11 cellular contexts compared by ENCODE assay signal in the genomic region with DNA sequence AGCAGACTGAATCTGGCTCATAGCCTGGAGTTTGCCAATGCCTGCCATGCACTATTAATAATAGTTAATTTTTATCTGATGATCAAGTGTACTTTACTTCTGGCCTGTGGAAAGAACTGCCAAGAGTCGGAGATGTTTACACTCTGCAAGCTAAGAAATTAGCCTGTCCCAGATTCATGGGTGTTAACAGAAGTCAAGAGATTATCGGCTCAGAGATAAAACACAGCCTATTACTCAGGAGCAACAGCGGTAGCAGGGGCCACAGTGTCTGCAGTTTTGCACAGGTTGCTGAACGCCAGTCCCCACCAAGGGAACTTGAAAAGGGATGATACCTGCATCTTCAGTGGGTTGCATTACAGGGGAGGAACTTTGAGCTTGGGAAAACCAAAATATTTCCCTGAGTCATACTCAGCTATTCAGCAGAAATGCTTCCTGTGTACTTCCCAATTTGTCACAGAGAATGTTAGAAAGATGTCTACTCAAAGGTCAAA. TPM values are rescaled to one million over a fixed set of nuclear protein-coding genes. Genes with fewer than 3 reads are reported as not detected.
DNase-seq lines count a peak whose midpoint lies in the region; ATAC-seq and TF ChIP-seq lines count a peak whose summit lies in the region.
"Had no signal": no experiment of that assay in that cellular context is flagged by ENCODE, and none has a peak within 500 bp of the region (broad histone marks: within the 10 kb centered on the region; RNA-seq: fewer than 3 reads in every experiment).

No MANE protein-coding gene starts in this region.

- peak overlapping the region; percentile 44 for H3K4me3 Mint-ChIP-seq in HFFc6
- H3K4me3 Mint-ChIP-seq: H9, neural progenitor cell had no signal

- no peaks in the 10 kb centered on the region for H3K36me3 ChIP-seq in thoracic aorta
- H3K36me3 ChIP-seq: neural progenitor cell had no signal

- DNase-seq in HFFc6 (peak; percentile 29), astrocyte of the spinal cord (ENCODE audit: low read depth, low spot score) (peak; percentile 24), kidney tubule cell (ENCODE audit: low spot score) (peak; percentile 44), thoracic aorta (ENCODE audit: low spot score) (no peak), germinal center (ENCODE audit: low spot score) (no peak), middle frontal gyrus (ENCODE audit: extremely low spot score, low spot score) (no peak)
- DNase-seq in activated CD4-positive, alpha-beta T cell treated with anti-CD3 and anti-CD28 coated beads, Interleukin-2, amount 50 U/mL, for 1 hour = no peak
- DNase-seq: activated CD8-positive, alpha-beta memory T cell treated with anti-CD3 and anti-CD28 coated beads, Interleukin-2, amount 50 U/mL, for 4 hours; central memory CD4-positive, alpha-beta T cell; H9 had no signal

- H3K27me3 ChIP-seq in thoracic aorta (replicated peaks; ENCODE audit: insufficient read depth) = no peaks in the 10 kb centered on the region
- H3K27me3 ChIP-seq: neural progenitor cell had no signal

- H3K27me3 Mint-ChIP-seq in HFFc6 (ENCODE audit: insufficient read depth) = peaks cover 1% of the 10 kb centered on the region

- no peaks in the 10 kb centered on the region for H3K9me3 Mint-ChIP-seq in HFFc6
- H3K9me3 Mint-ChIP-seq: neural progenitor cell had no signal

- peak overlapping the region; percentile 85 to 92 for H3K27ac ChIP-seq in thoracic aorta
- H3K27ac ChIP-seq: neural progenitor cell had no signal

- no peaks in the 10 kb centered on the region for H3K9me3 ChIP-seq in thoracic aorta

- H3K36me3 Mint-ChIP-seq in HFFc6 (ENCODE audit: low read depth) = no peaks in the 10 kb centered on the region

- TF ChIP-seq CTCF in HFFc6 (IDR thresholded peaks at IDR 0.05) (no peak), astrocyte of the spinal cord (IDR thresholded peaks at IDR 0.05; ENCODE audit: low read depth, low read length) (no peak), thoracic aorta (IDR thresholded peaks at IDR 0.05) (no peak)

- H3K4me3 ChIP-seq in astrocyte of the spinal cord (ENCODE audit: low read depth, low read length) (no peak overlapping the region), thoracic aorta (peak overlapping the region; percentile 53)
- H3K4me3 ChIP-seq: neural progenitor cell had no signal

- ATAC-seq in thoracic aorta (ENCODE audit: insufficient number of reproducible peaks, low FRiP score, low read depth) = no peak

- H3K4me1 Mint-ChIP-seq in HFFc6 (ENCODE audit: low read depth) = peaks cover 46% of the 10 kb centered on the region

- H3K27ac Mint-ChIP-seq in HFFc6 = peak overlapping the region; percentile 79
- H3K27ac Mint-ChIP-seq: H9, neural progenitor cell had no signal

- peaks cover 32 to 58% of the 10 kb centered on the region in 2 donors for H3K4me1 ChIP-seq in thoracic aorta (ENCODE audit: control insufficient read depth in 1 of 2, low read depth in 2 of 2)

- in situ Hi-C loops in astrocyte of the spinal cord (cut with HindIII; ENCODE audit: low sequenced_read_pairs) = no loop called here

RNA-seq across cellular contexts. Expression of gene ADI1, which starts 4.3 kb away (rescaled TPM):
- 10 to 100 TPM; 66.6 to 94.2 (median 75.5) TPM for total RNA-seq in HFFc6 (2021; fragmentation: NEBNext Ultra II Directional; extraction: Animal tissue kit (Norgen Biotek cat#: 25700))
- total RNA-seq in thoracic aorta = 100 to 1,000 TPM; 120 to 126 TPM

RNA-seq across cellular contexts. Expression of gene RNASEH1, which starts 34.5 kb away (rescaled TPM):
- total RNA-seq in HFFc6 (2021; fragmentation: NEBNext Ultra II Directional; extraction: Animal tissue kit (Norgen Biotek cat#: 25700)) = 10 to 100 TPM; 36.9 to 43.6 (median 39.7) TPM
- total RNA-seq in thoracic aorta = 10 to 100 TPM; 15.0 to 26.2 TPM

RNA-seq across cellular contexts. Expression of gene RPS7, which starts 51.5 kb away (rescaled TPM):
- total RNA-seq in HFFc6 (2021; fragmentation: NEBNext Ultra II Directional; extraction: Animal tissue kit (Norgen Biotek cat#: 25700)) = 1,000 to 10,000 TPM; 1,288 to 1,437 (median 1,316) TPM
- total RNA-seq in thoracic aorta = 1,000 to 10,000 TPM; 1,181 to 1,621 TPM

Comparison
In these comparisons a context has a peak if more than half of its experiments do, and no peak if none do; other contexts are left out.
1. DNase-seq: peak in HFFc6 (single experiment), astrocyte of the spinal cord (single experiment) and kidney tubule cell (single experiment); none in thoracic aorta (single experiment), activated CD4-positive, alpha-beta T cell treated with anti-CD3 and anti-CD28 coated beads, Interleukin-2, amount 50 U/mL, for 1 hour (single experiment), germinal center (single experiment) and middle frontal gyrus (single experiment).